Comparison of ENCODE assay signal across 12 cellular contexts in genomic region chr20:45919536-45919933, GRCh38. TPM values are rescaled to one million over a fixed set of nuclear protein-coding genes. Genes with fewer than 3 reads are reported as not detected.
DNase-seq lines count a peak whose midpoint lies in the region; ATAC-seq and TF ChIP-seq lines count a peak whose summit lies in the region.
"Had no signal": no experiment of that assay in that cellular context is flagged by ENCODE, and none has a peak within 500 bp of the region (broad histone marks: within the 10 kb centered on the region; RNA-seq: fewer than 3 reads in every experiment).

No MANE protein-coding gene starts in this region.

- H3K4me2 ChIP-seq in skeletal muscle satellite cell (ENCODE audit: low read length): peak overlapping the region; percentile 24

- no peaks in the 10 kb centered on the region for H3K9me3 Mint-ChIP-seq in CD4-positive, alpha-beta T cell
- H3K9me3 Mint-ChIP-seq: activated T-helper 2 cell treated with anti-CD3 and anti-CD28 coated beads, Interferon-gamma antibody, Interleukin-2, Interleukin-4, amounts not matched to agents 10 μg/mL and 5 μg/mL and 100 μg/mL, durations not matched to agents 14 hours and 24 hours and 36 hours had no signal

- H3K4me3 Mint-ChIP-seq in CD4-positive, alpha-beta T cell: no peak overlapping the region
- H3K4me3 Mint-ChIP-seq: CD14-positive monocyte had no signal

- no peaks in the 10 kb centered on the region for H3K27me3 ChIP-seq in MG63
- no peaks in the 10 kb centered on the region for H3K27me3 ChIP-seq in skeletal muscle satellite cell (ENCODE audit: control insufficient read depth, insufficient read depth, low read length)
- peaks cover 10% of the 10 kb centered on the region for H3K27me3 ChIP-seq in CD4-positive, alpha-beta T cell (ENCODE audit: control insufficient read depth, insufficient read depth, low read length)

- DNase-seq in MG63 (peak; percentile 19), caudate nucleus (lab: John Stamatoyannopoulos, UW) (no peak), iris pigment epithelial cell (ENCODE audit: low read depth) (peak; percentile 95)
- DNase-seq in stimulated activated CD4-positive, alpha-beta T cell treated with anti-CD3 and anti-CD28 coated beads, Interleukin-15, amount 100 ng/mL, for 24 hours: no peak
- no peak for DNase-seq in effector CD4-positive, alpha-beta T cell
- no peak for DNase-seq in CD4-positive, alpha-beta T cell
- DNase-seq: stimulated activated naive CD4-positive, alpha-beta T cell treated with Interleukin-2 at 50 U/mL for 16 hours had no signal

- peaks cover 3% of the 10 kb centered on the region for H3K4me1 Mint-ChIP-seq in CD4-positive, alpha-beta T cell (ENCODE audit: low read depth)

- POLR2A ChIA-PET in CD4-positive, alpha-beta T cell (lab: Charles Lee): interaction anchor here (1.4 to 2.9 kb wide), 2 partner anchors 15 to 28 kb away, joined by 5 to 11 read pairs; partner anchors contain the start of genes CTSA, NEURL2 and PCIF1

- TF ChIP-seq CTCF in CD4-positive, alpha-beta T cell (IDR thresholded peaks at IDR 0.05): no peak

- CTCF ChIA-PET in CD4-positive, alpha-beta T cell (lab: Charles Lee): no interaction called here

- peak overlapping the region; percentile 4 for H3K27ac ChIP-seq in caudate nucleus (ENCODE audit: low read depth, low read length)
- no peak overlapping the region for H3K27ac ChIP-seq in CD4-positive, alpha-beta T cell (ENCODE audit: low read depth, low read length)
- H3K27ac ChIP-seq: HL-60 had no signal

- H3K36me3 ChIP-seq in MG63 (no peaks in the 10 kb centered on the region), skeletal muscle satellite cell (ENCODE audit: insufficient read depth, low read length) (no peaks in the 10 kb centered on the region)

- peaks cover 31% of the 10 kb centered on the region for H3K4me1 ChIP-seq in skeletal muscle satellite cell (ENCODE audit: control insufficient read depth, insufficient read depth, low read length)

- no peaks in the 10 kb centered on the region for H3K36me3 Mint-ChIP-seq in CD4-positive, alpha-beta T cell (ENCODE audit: low read depth)
- H3K36me3 Mint-ChIP-seq: CD14-positive monocyte had no signal

- no peak overlapping the region for H3K9ac ChIP-seq in skeletal muscle satellite cell (ENCODE audit: low read depth, low read length)

- H3K27me3 Mint-ChIP-seq in CD4-positive, alpha-beta T cell: peaks cover 35% of the 10 kb centered on the region

- ATAC-seq in GM19351 (IDR thresholded peaks at IDR 0.05; ENCODE audit: unreplicated experiment): no peak
- no peak for ATAC-seq in CD4-positive, alpha-beta T cell (ENCODE audit: poor library complexity)

- H3K4me3 ChIP-seq in MG63 (no peak overlapping the region), skeletal muscle satellite cell (ENCODE audit: low read length) (no peak overlapping the region)

- no peaks in the 10 kb centered on the region for H3K9me3 ChIP-seq in MG63
- H3K9me3 ChIP-seq in skeletal muscle satellite cell (replicated peaks; ENCODE audit: low read length): no peaks in the 10 kb centered on the region
- no peaks in the 10 kb centered on the region for H3K9me3 ChIP-seq in CD4-positive, alpha-beta T cell (ENCODE audit: control insufficient read depth, low read length)

- intact Hi-C loops in CD4-positive, alpha-beta T cell (cut with DNase I, micrococcal nuclease): no loop called here

- H3K27ac Mint-ChIP-seq in CD4-positive, alpha-beta T cell: no peak overlapping the region
- H3K27ac Mint-ChIP-seq: activated T-helper 2 cell treated with anti-CD3 and anti-CD28 coated beads, Interferon-gamma antibody, Interleukin-2, Interleukin-4, amounts not matched to agents 10 μg/mL and 5 μg/mL and 100 μg/mL, durations not matched to agents 14 hours and 24 hours and 36 hours; CD14-positive monocyte had no signal

RNA-seq across cellular contexts. Expression of gene PLTP, which starts 7.6 kb away (rescaled TPM):
- 46.8 and 70.1 TPM in 2 replicates for total RNA-seq in MG63 (2014; rRNA removed; shearing (Covaris generic); ENCODE audit: low replicate concordance)
- total RNA-seq in skeletal muscle satellite cell (2012; rRNA removed): 5.6 and 11.8 TPM in 2 replicates
- total RNA-seq in CD4-positive, alpha-beta T cell: not detected

RNA-seq across cellular contexts. Expression of gene PCIF1, which starts 14.9 kb away (rescaled TPM):
- 10.5 and 12.1 TPM in 2 replicates for total RNA-seq in MG63 (2014; rRNA removed; shearing (Covaris generic); ENCODE audit: low replicate concordance)
- 8.7 and 9.4 TPM in 2 replicates for total RNA-seq in skeletal muscle satellite cell (2012; rRNA removed)
- 100 to 1,000 TPM; 100 TPM for total RNA-seq in CD4-positive, alpha-beta T cell

RNA-seq across cellular contexts. Expression of gene CTSA, which starts 28.4 kb away (rescaled TPM):
- 17.8 and 27.9 TPM in 2 replicates for total RNA-seq in MG63 (2014; rRNA removed; shearing (Covaris generic); ENCODE audit: low replicate concordance)
- total RNA-seq in skeletal muscle satellite cell (2012; rRNA removed): 55.3 and 62.3 TPM in 2 replicates
- 10 to 100 TPM; 40.3 to 42.6 TPM for total RNA-seq in CD4-positive, alpha-beta T cell

RNA-seq across cellular contexts. Expression of gene NEURL2, which starts 28.5 kb away (rescaled TPM):
- 0.39 TPM in 1 of 2 replicates, not detected in the other for total RNA-seq in MG63 (2014; rRNA removed; shearing (Covaris generic); ENCODE audit: low replicate concordance)
- 2.0 and 2.5 TPM in 2 replicates for total RNA-seq in skeletal muscle satellite cell (2012; rRNA removed)
- total RNA-seq in CD4-positive, alpha-beta T cell: 1 to 10 TPM; 1.5 to 2.5 TPM

RNA-seq across cellular contexts. Expression of gene SPATA25, which starts 32.1 kb away (rescaled TPM):
- not detected in 2 replicates for total RNA-seq in MG63 (2014; rRNA removed; shearing (Covaris generic); ENCODE audit: low replicate concordance)
- 0.44 and 0.76 TPM in 2 replicates for total RNA-seq in skeletal muscle satellite cell (2012; rRNA removed)
- total RNA-seq in CD4-positive, alpha-beta T cell: 1 to 10 TPM in 1 of 2 experiments, under 1 TPM in 1; 0.49 to 1.3 TPM

Comparison
In these comparisons a context has a peak if more than half of its experiments do, and no peak if none do; other contexts are left out.
1. DNase-seq: peak in MG63 (single experiment) and iris pigment epithelial cell (single experiment); none in caudate nucleus (0 of 61), stimulated activated CD4-positive, alpha-beta T cell treated with anti-CD3 and anti-CD28 coated beads, Interleukin-15, amount 100 ng/mL, for 24 hours (single experiment), effector CD4-positive, alpha-beta T cell (single experiment) and CD4-positive, alpha-beta T cell (0 of 10).
2. RNA of gene PLTP, which starts 7.6 kb away (total RNA-seq): 46.8 to 70.1 TPM in MG63; not detected in CD4-positive, alpha-beta T cell; every median in the first group is over 10 times any median in the second.